1 cellular context compared by ENCODE assay signal in the genomic region with DNA sequence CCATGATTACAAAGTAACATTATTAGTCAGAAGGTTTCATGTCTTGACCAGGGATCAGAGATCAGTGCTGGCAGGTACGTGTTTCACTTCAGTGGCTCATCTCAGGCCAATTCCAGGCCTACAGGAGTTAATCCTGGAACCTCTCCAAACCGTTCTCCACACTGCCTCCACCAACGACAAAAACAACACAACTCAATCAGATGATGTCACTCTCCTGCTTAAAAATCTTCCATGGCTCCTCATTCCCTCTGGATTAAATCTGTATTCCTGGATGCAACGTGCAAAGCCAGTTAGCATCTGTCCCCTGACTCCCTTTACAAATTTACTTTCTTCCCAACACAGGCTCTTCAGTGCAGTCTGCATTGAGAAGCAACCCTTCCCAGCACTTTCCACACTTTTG.
TF ChIP-seq lines count a peak whose summit lies in the region.

No MANE protein-coding gene starts in this region.

TF ChIP-seq in HepG2, 621 proteins besides CTCF, POLR2A, EP300 and RAD21:
- no peak for TF ChIP-seq CHD4 (IDR thresholded peaks at IDR 0.05; ENCODE audit: borderline replicate concordance, low read length)
- no peak for TF ChIP-seq ZNF484 (CRISPR knock-in tag; IDR thresholded peaks at IDR 0.05; ENCODE audit: borderline replicate concordance, low read depth)
- TF ChIP-seq, protein P1, sequence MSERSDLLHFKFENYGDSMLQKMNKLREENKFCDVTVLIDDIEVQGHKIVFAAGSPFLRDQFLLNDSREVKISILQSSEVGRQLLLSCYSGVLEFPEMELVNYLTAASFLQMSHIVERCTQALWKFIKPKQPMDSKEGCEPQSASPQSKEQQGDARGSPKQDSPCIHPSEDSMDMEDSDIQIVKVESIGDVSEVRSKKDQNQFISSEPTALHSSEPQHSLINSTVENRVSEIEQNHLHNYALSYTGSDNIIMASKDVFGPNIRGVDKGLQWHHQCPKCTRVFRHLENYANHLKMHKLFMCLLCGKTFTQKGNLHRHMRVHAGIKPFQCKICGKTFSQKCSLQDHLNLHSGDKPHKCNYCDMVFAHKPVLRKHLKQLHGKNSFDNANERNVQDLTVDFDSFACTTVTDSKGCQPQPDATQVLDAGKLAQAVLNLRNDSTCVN (CRISPR knock-in tag; IDR thresholded peaks at IDR 0.05; ENCODE audit: borderline replicate concordance), result no peak
- TF ChIP-seq NRL (CRISPR knock-in tag; IDR thresholded peaks at IDR 0.05; ENCODE audit: borderline replicate concordance), result no peak
- TF ChIP-seq, protein P2, sequence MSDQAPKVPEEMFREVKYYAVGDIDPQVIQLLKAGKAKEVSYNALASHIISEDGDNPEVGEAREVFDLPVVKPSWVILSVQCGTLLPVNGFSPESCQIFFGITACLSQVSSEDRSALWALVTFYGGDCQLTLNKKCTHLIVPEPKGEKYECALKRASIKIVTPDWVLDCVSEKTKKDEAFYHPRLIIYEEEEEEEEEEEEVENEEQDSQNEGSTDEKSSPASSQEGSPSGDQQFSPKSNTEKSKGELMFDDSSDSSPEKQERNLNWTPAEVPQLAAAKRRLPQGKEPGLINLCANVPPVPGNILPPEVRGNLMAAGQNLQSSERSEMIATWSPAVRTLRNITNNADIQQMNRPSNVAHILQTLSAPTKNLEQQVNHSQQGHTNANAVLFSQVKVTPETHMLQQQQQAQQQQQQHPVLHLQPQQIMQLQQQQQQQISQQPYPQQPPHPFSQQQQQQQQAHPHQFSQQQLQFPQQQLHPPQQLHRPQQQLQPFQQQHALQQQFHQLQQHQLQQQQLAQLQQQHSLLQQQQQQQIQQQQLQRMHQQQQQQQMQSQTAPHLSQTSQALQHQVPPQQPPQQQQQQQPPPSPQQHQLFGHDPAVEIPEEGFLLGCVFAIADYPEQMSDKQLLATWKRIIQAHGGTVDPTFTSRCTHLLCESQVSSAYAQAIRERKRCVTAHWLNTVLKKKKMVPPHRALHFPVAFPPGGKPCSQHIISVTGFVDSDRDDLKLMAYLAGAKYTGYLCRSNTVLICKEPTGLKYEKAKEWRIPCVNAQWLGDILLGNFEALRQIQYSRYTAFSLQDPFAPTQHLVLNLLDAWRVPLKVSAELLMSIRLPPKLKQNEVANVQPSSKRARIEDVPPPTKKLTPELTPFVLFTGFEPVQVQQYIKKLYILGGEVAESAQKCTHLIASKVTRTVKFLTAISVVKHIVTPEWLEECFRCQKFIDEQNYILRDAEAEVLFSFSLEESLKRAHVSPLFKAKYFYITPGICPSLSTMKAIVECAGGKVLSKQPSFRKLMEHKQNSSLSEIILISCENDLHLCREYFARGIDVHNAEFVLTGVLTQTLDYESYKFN (CRISPR knock-in tag; conservative IDR thresholded peaks at IDR 0.05), result no peak
- no peak for TF ChIP-seq YY1 (IDR thresholded peaks at IDR 0.05; ENCODE audit: insufficient read depth, insufficient replicate concordance, low read depth, low read length)
